Comparison of ENCODE assay signal across 21 cellular contexts in the genomic region with DNA sequence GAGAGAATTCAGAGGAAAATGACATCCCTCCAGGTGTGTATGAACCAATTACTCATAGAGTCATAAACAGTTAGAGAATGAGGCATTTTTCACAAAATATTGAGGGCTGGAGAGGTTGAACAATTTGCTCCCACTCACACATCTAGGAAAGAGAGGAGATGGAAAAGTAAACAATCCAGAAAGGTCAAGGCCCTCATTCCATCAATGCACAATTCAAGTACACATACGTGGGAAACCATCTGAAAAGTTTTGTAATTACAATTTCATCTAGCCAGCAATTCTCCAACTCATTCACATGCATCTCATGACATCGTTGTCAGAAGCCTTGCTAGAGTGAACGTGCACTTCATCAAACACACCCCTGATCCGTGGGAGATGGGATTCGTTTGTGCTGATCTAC. TPM values are rescaled to one million over a fixed set of nuclear protein-coding genes. Genes with fewer than 3 reads are reported as not detected.
DNase-seq lines count a peak whose midpoint lies in the region; ATAC-seq and TF ChIP-seq lines count a peak whose summit lies in the region.
"Had no signal": no experiment of that assay in that cellular context is flagged by ENCODE, and none has a peak within 500 bp of the region (broad histone marks: within the 10 kb centered on the region; RNA-seq: fewer than 3 reads in every experiment).

No MANE protein-coding gene starts in this region.

- H3K27ac ChIP-seq in C4-2B (peak overlapping the region; percentile 76; the same call in 1 of the 2 replicates), thyroid gland (no peak overlapping the region), left ventricle myocardium inferior (replicated peaks) (no peak overlapping the region)
- H3K27ac ChIP-seq: HL-60 had no signal

- intact Hi-C loops in thyroid gland (cut with DNase I) = no loop called here
- intact Hi-C loops in left ventricle myocardium inferior (cut with micrococcal nuclease) = no loop called here

- H3K9me3 Mint-ChIP-seq in WTC11 = peaks cover 11% of the 10 kb centered on the region
- H3K9me3 Mint-ChIP-seq in nephron progenitor cell = peaks cover 5% of the 10 kb centered on the region
- H3K9me3 Mint-ChIP-seq: CD4-positive, alpha-beta T cell had no signal

- H3K27ac Mint-ChIP-seq in WTC11 (peak overlapping the region; percentile 10; the same call in 1 of the 2 replicates), nephron progenitor cell (peak overlapping the region; percentile 52)
- H3K27ac Mint-ChIP-seq: CD4-positive, alpha-beta T cell had no signal

- H3K36me3 ChIP-seq in thyroid gland (no peaks in the 10 kb centered on the region), left ventricle myocardium inferior (no peaks in the 10 kb centered on the region)
- H3K36me3 ChIP-seq: BE2C had no signal

- no peak for TF ChIP-seq POLR2A in thyroid gland (IDR thresholded peaks at IDR 0.05)

- H3K27me3 ChIP-seq in thyroid gland = no peaks in the 10 kb centered on the region
- peaks cover 2% of the 10 kb centered on the region for H3K27me3 ChIP-seq in left ventricle myocardium inferior (ENCODE audit: low read depth)
- H3K27me3 ChIP-seq: BE2C had no signal

- no peaks in the 10 kb centered on the region for H3K27me3 Mint-ChIP-seq in WTC11 (ENCODE audit: low read depth)
- peaks cover 3% of the 10 kb centered on the region for H3K27me3 Mint-ChIP-seq in nephron progenitor cell (ENCODE audit: low read depth, poor library complexity)
- H3K27me3 Mint-ChIP-seq: CD4-positive, alpha-beta T cell had no signal

- H3K4me3 ChIP-seq in thyroid gland (replicated peaks in 1 of 3) (no peak overlapping the region), left ventricle myocardium inferior (no peak overlapping the region)
- H3K4me3 ChIP-seq: GM12878, K562 had no signal

- CTCF ChIA-PET in WTC11 (lab: Charles Lee) = interaction anchor here (1.7 kb wide), 1 partner anchor 19 kb away, joined by 3 read pairs; no protein-coding TSS in a partner anchor

- H3K4me1 Mint-ChIP-seq in WTC11 (peaks cover 45% of the 10 kb centered on the region), nephron progenitor cell (peaks cover 43% of the 10 kb centered on the region)

- WGBS in thyroid gland, 2 donors = 57 to 59% methylated on average over 5 of the region's 5 CpGs

- ATAC-seq in WTC11 = no peak
- ATAC-seq: GM12878, K562 had no signal

- H3K4me3 Mint-ChIP-seq in WTC11 (no peak overlapping the region), nephron progenitor cell (no peak overlapping the region)
- H3K4me3 Mint-ChIP-seq: CD4-positive, alpha-beta T cell had no signal

- H3K36me3 Mint-ChIP-seq in WTC11 = no peaks in the 10 kb centered on the region
- no peaks in the 10 kb centered on the region for H3K36me3 Mint-ChIP-seq in nephron progenitor cell (ENCODE audit: low read depth)

- no peaks in the 10 kb centered on the region for H3K4me1 ChIP-seq in thyroid gland
- H3K4me1 ChIP-seq in left ventricle myocardium inferior = no peaks in the 10 kb centered on the region
- H3K4me1 ChIP-seq: BE2C had no signal

- H3K9me3 ChIP-seq in thyroid gland = no peaks in the 10 kb centered on the region
- no peaks in the 10 kb centered on the region for H3K9me3 ChIP-seq in left ventricle myocardium inferior (replicated peaks)
- H3K9me3 ChIP-seq: BE2C had no signal

- POLR2A ChIA-PET in WTC11 (lab: Charles Lee) = no interaction called here

- TF ChIP-seq CTCF in C4-2B (conservative IDR thresholded peaks at IDR 0.05) (no peak), WTC11 (IDR thresholded peaks at IDR 0.05) (no peak), nephron progenitor cell (IDR thresholded peaks at IDR 0.05) (no peak), thyroid gland (IDR thresholded peaks at IDR 0.05) (no peak), left ventricle myocardium inferior (IDR thresholded peaks at IDR 0.05; ENCODE audit: borderline replicate concordance) (no peak)

- DNase-seq in COLO829 (ENCODE audit: low spot score) = peak; percentile 21
- DNase-seq in WTC11 (ENCODE audit: low spot score) = no peak
- no peak for DNase-seq in nephron progenitor cell
- DNase-seq in thyroid gland = no peak
- no peak for DNase-seq in GOT3 (lab: John Stamatoyannopoulos, UW)
- no peak for DNase-seq in left ventricle myocardium inferior
- DNase-seq: ACHN; BE2C; C1 segment of cervical spinal cord; CD4-positive, alpha-beta T cell; DMS153; DMS79 treated with DMSO at 0.1 percent for 48 hours; EL; HCEC 1CT; IMR-90 had no signal

TF ChIP-seq in WTC11, 78 proteins besides CTCF, POLR2A, EP300 and RAD21:
- TF ChIP-seq, protein P1, sequence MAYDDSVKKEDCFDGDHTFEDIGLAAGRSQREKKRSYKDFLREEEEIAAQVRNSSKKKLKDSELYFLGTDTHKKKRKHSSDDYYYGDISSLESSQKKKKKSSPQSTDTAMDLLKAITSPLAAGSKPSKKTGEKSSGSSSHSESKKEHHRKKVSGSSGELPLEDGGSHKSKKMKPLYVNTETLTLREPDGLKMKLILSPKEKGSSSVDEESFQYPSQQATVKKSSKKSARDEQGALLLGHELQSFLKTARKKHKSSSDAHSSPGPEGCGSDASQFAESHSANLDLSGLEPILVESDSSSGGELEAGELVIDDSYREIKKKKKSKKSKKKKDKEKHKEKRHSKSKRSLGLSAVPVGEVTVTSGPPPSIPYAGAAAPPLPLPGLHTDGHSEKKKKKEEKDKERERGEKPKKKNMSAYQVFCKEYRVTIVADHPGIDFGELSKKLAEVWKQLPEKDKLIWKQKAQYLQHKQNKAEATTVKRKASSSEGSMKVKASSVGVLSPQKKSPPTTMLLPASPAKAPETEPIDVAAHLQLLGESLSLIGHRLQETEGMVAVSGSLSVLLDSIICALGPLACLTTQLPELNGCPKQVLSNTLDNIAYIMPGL (CRISPR knock-in tag; IDR thresholded peaks at IDR 0.05) = no peak

RNA-seq across cellular contexts. Expression of a gene that starts 15.7 kb away (rescaled TPM):
- 0.87 to 0.94 TPM (median 0.90 TPM) in 3 replicates for total RNA-seq in WTC11 (2021)
- under 1 TPM in 1 of 4 donors, not detected in 3; 0.81 TPM for total RNA-seq in thyroid gland
- total RNA-seq in left ventricle myocardium inferior = not detected
- total RNA-seq: G401, HT1080, IMR-90, K562 had no signal
